35 cellular contexts compared by ENCODE assay signal in the genomic region with DNA sequence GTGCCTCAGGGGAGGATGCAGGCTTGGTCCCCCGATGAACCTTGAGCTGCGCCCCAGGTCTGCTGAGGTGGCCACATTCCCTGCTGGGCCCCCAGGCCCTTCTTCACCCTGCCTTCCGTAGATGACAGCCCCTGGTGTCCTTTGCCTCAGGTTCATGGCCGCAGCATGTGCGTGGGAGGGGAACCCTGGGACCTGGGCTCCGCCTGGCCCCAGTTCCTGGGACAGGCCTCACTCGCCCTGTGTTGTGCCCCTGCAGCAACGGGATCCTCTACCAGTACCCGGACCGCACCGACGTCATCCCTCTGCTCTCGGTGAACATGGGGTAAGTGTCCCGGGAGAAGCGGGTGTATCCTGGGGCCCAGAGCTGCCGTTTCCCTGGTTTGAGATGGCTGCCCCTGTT. TPM values are rescaled to one million over a fixed set of nuclear protein-coding genes. Genes with fewer than 3 reads are reported as not detected.
"Had no signal": no experiment of that assay in that cellular context is flagged by ENCODE, and none has a peak within 500 bp of the region (broad histone marks: within the 10 kb centered on the region; RNA-seq: fewer than 3 reads in every experiment).

No MANE protein-coding gene starts in this region.

- H3K36me3 Mint-ChIP-seq: natural killer cell treated with Interleukin-12 subunit alpha and Interleukin-12 subunit beta and Interleukin-15 and Interleukin-18, amount 100 ng/mL, for 72 hours; type B pancreatic cell had no signal

- H3K36me3 ChIP-seq: ovary, uterus had no signal

- ATAC-seq: naive thymus-derived CD8-positive, alpha-beta T cell; natural killer cell treated with Interleukin-12 subunit alpha and Interleukin-12 subunit beta and Interleukin-15 and Interleukin-18, amount 100 ng/mL, for 72 hours; psoas muscle; right cardiac atrium; right lobe of liver; stimulated activated memory B cell treated with anti-CD40 and anti-IgM and Interleukin-4, amounts not matched to agents 10 μg/mL and 1 μg/mL and 100 μg/mL, for 72 hours; stimulated activated naive CD8-positive, alpha-beta T cell treated with anti-CD3 and anti-CD28 coated beads, Interleukin-15, amount 100 ng/mL, for 72 hours; stimulated activated naive CD8-positive, alpha-beta T cell treated with anti-CD3 and anti-CD28 coated beads, Interleukin-15, Interleukin-2, amounts not matched to agents 100 U/mL and 50 U/mL, for 24 hours; upper lobe of right lung had no signal

- H3K4me1 Mint-ChIP-seq: naive thymus-derived CD8-positive, alpha-beta T cell; stimulated activated memory B cell treated with anti-CD40 and anti-IgM and Interleukin-4, amounts not matched to agents 10 μg/mL and 1 μg/mL and 100 μg/mL, for 72 hours; stimulated activated naive CD8-positive, alpha-beta T cell treated with anti-CD3 and anti-CD28 coated beads, Interleukin-15, amount 100 ng/mL, for 72 hours had no signal

- H3K9me3 Mint-ChIP-seq: naive thymus-derived CD8-positive, alpha-beta T cell; natural killer cell treated with Interleukin-12 subunit alpha and Interleukin-12 subunit beta and Interleukin-15 and Interleukin-18, amount 100 ng/mL, for 72 hours; nephron progenitor cell; neural crest cell; stimulated activated memory B cell treated with anti-CD40 and anti-IgM and Interleukin-4, amounts not matched to agents 10 μg/mL and 1 μg/mL and 100 μg/mL, for 72 hours; stimulated activated naive CD8-positive, alpha-beta T cell treated with anti-CD3 and anti-CD28 coated beads, Interleukin-15, amount 100 ng/mL, for 72 hours; type B pancreatic cell had no signal

- H3K4me3 ChIP-seq: ovary, psoas muscle, right lobe of liver, skin epidermis, smooth muscle cell, spleen, suprapubic skin, testis, tibial artery, transverse colon, upper lobe of right lung, uterus had no signal

- H3K9ac ChIP-seq: parathyroid adenoma had no signal

- H3K4me2 ChIP-seq: smooth muscle cell had no signal

- H3K27ac ChIP-seq: ovary, parathyroid adenoma, psoas muscle, right lobe of liver, spleen, suprapubic skin, testis, tibial artery, transverse colon, upper lobe of right lung, uterus had no signal

- H3K4me1 ChIP-seq: uterus had no signal

- H3K27ac Mint-ChIP-seq: natural killer cell treated with Interleukin-12 subunit alpha and Interleukin-12 subunit beta and Interleukin-15 and Interleukin-18, amount 100 ng/mL, for 72 hours; nephron progenitor cell; progenitor cell of endocrine pancreas; stimulated activated memory B cell treated with anti-CD40 and anti-IgM and Interleukin-4, amounts not matched to agents 10 μg/mL and 1 μg/mL and 100 μg/mL, for 72 hours; stimulated activated naive CD8-positive, alpha-beta T cell treated with anti-CD3 and anti-CD28 coated beads, Interleukin-15, amount 100 ng/mL, for 72 hours; type B pancreatic cell had no signal

- H3K79me2 ChIP-seq: parathyroid adenoma had no signal

- H3K27me3 Mint-ChIP-seq: naive thymus-derived CD8-positive, alpha-beta T cell; natural killer cell treated with Interleukin-12 subunit alpha and Interleukin-12 subunit beta and Interleukin-15 and Interleukin-18, amount 100 ng/mL, for 72 hours; progenitor cell of endocrine pancreas; stimulated activated memory B cell treated with anti-CD40 and anti-IgM and Interleukin-4, amounts not matched to agents 10 μg/mL and 1 μg/mL and 100 μg/mL, for 72 hours; stimulated activated naive CD8-positive, alpha-beta T cell treated with anti-CD3 and anti-CD28 coated beads, Interleukin-15, amount 100 ng/mL, for 72 hours; type B pancreatic cell had no signal

- DNase-seq: naive thymus-derived CD8-positive, alpha-beta T cell; nephron progenitor cell; occipital lobe; ovary; right lobe of liver; spleen; stimulated activated CD4-positive, alpha-beta T cell treated with anti-CD3 and anti-CD28 coated beads, Interleukin-12 subunit alpha, Interleukin-12 subunit beta, amount 100 ng/mL, for 4 hours; stimulated activated CD4-positive, alpha-beta T cell treated with anti-CD3 and anti-CD28 coated beads, Interleukin-1b, Interleukin-23, amount 100 ng/mL, for 48 hours; stimulated activated CD4-positive, alpha-beta T cell treated with anti-CD3 and anti-CD28 coated beads, Interleukin-4, amount 100 ng/mL, for 1 hour; stimulated activated CD4-positive, alpha-beta T cell treated with anti-CD3 and anti-CD28 coated beads, Interleukin-4, amount 100 ng/mL, for 4 hours; stimulated activated CD8-positive, alpha-beta memory T cell treated with anti-CD3 and anti-CD28 coated beads, Interleukin-4, amount 100 ng/mL, for 48 hours; stimulated activated naive CD4-positive, alpha-beta T cell; stimulated activated naive CD8-positive, alpha-beta T cell treated with anti-CD3 and anti-CD28 coated beads, Interleukin-15, amount 100 ng/mL, for 72 hours; stimulated activated naive CD8-positive, alpha-beta T cell treated with anti-CD3 and anti-CD28 coated beads, Interleukin-15, Interleukin-2, amounts not matched to agents 100 U/mL and 50 U/mL, for 24 hours; substantia nigra; testis; tibial artery; transverse colon; upper lobe of right lung; uterus had no signal

- H3K4me3 Mint-ChIP-seq: naive thymus-derived CD8-positive, alpha-beta T cell; natural killer cell treated with Interleukin-12 subunit alpha and Interleukin-12 subunit beta and Interleukin-15 and Interleukin-18, amount 100 ng/mL, for 72 hours; nephron progenitor cell; neural crest cell; stimulated activated memory B cell treated with anti-CD40 and anti-IgM and Interleukin-4, amounts not matched to agents 10 μg/mL and 1 μg/mL and 100 μg/mL, for 72 hours; stimulated activated naive CD8-positive, alpha-beta T cell treated with anti-CD3 and anti-CD28 coated beads, Interleukin-15, amount 100 ng/mL, for 72 hours; type B pancreatic cell had no signal

- H3K27me3 ChIP-seq: ovary, right lobe of liver, spleen, suprapubic skin, testis, tibial artery, transverse colon, upper lobe of right lung, uterus had no signal

- H2AFZ ChIP-seq: parathyroid adenoma had no signal

- H3K9me3 ChIP-seq: ovary, psoas muscle, right lobe of liver, spleen, suprapubic skin, testis, tibial artery, transverse colon, upper lobe of right lung, uterus had no signal

RNA-seq across cellular contexts. Expression of gene TMEM82, which starts 11.4 kb away (rescaled TPM):
- total RNA-seq: naive thymus-derived CD8-positive, alpha-beta T cell; natural killer cell treated with Interleukin-12 subunit alpha and Interleukin-12 subunit beta and Interleukin-15 and Interleukin-18, amount 100 ng/mL, for 72 hours; neural crest cell; occipital lobe; osteoblast; ovary; psoas muscle; renal cortical epithelial cell; right cardiac atrium; smooth muscle cell; spleen; suprapubic skin; testis; upper lobe of right lung; urinary bladder; uterus had no signal
- polyA plus RNA-seq: naive thymus-derived CD8-positive, alpha-beta T cell; ovary; psoas muscle; right cardiac atrium; smooth muscle cell; spleen; thymus; urinary bladder had no signal

RNA-seq across cellular contexts. Expression of gene FBLIM1, which starts 27.7 kb away (rescaled TPM):
- total RNA-seq: naive thymus-derived CD8-positive, alpha-beta T cell; natural killer cell treated with Interleukin-12 subunit alpha and Interleukin-12 subunit beta and Interleukin-15 and Interleukin-18, amount 100 ng/mL, for 72 hours had no signal
- polyA plus RNA-seq: naive thymus-derived CD8-positive, alpha-beta T cell had no signal
